ENCODE assay signal across 22 cellular contexts in genomic region chrX:152884171-152884570, GRCh38.
"Had no signal": no experiment of that assay in that cellular context is flagged by ENCODE, and none has a peak within 500 bp of the region (broad histone marks: within the 10 kb centered on the region; RNA-seq: fewer than 3 reads in every experiment).

No MANE protein-coding gene starts in this region.

- H3K9me3 ChIP-seq: heart right ventricle, left lung, tibial artery had no signal

- FAIRE-seq: TTC549 had no signal

- H3K4me3 ChIP-seq: heart right ventricle, left lung, lung, tibial artery had no signal

- H3K4me1 ChIP-seq: heart right ventricle, left lung, tibial artery had no signal

- H3K27me3 ChIP-seq: tibial artery had no signal

- H3K36me3 ChIP-seq: heart right ventricle, left lung, tibial artery had no signal

- H3K27ac ChIP-seq: heart right ventricle, left lung, tibial artery had no signal

- ATAC-seq: heart right ventricle; left lung; naive thymus-derived CD8-positive, alpha-beta T cell; stimulated activated naive CD8-positive, alpha-beta T cell treated with anti-CD3 and anti-CD28 coated beads, Interleukin-15, amount 100 ng/mL, for 72 hours had no signal

- DNase-seq: activated CD4-positive, alpha-beta T cell treated with anti-CD3 and anti-CD28 coated beads, Interleukin-2, amount 50 U/mL, for 4 hours; activated CD8-positive, alpha-beta memory T cell treated with anti-CD3 and anti-CD28 coated beads for 24 hours; activated CD8-positive, alpha-beta memory T cell treated with anti-CD3 and anti-CD28 coated beads, Interleukin-2, amount 50 U/mL, for 4 hours; activated naive CD4-positive, alpha-beta T cell treated with anti-CD3 and anti-CD28 coated beads for 36 hours; activated naive CD8-positive, alpha-beta T cell treated with anti-CD3 and anti-CD28 coated beads, Interleukin-2, amount 10 ng/mL, durations not matched to agents 7 days and 5 days; activated T-cell treated with anti-CD3 and anti-CD28 coated beads, Interleukin-2, amount 50 U/mL, for 48 hours; amniotic stem cell; cerebellar nuclear complex; effector CD4-positive, alpha-beta T cell; erythroblast; foreskin fibroblast; heart right ventricle; kidney glomerular epithelial cell; left lung; naive thymus-derived CD8-positive, alpha-beta T cell; retina; stimulated activated CD4-positive, alpha-beta T cell treated with anti-CD3 and anti-CD28 coated beads, Interleukin-4, amount 100 ng/mL, for 4 hours; stimulated activated naive CD8-positive, alpha-beta T cell treated with anti-CD3 and anti-CD28 coated beads, Interleukin-15, amount 100 ng/mL, for 72 hours; T-helper 1 cell; tibial artery had no signal
